28 cellular contexts compared by ENCODE assay signal in the genomic region with DNA sequence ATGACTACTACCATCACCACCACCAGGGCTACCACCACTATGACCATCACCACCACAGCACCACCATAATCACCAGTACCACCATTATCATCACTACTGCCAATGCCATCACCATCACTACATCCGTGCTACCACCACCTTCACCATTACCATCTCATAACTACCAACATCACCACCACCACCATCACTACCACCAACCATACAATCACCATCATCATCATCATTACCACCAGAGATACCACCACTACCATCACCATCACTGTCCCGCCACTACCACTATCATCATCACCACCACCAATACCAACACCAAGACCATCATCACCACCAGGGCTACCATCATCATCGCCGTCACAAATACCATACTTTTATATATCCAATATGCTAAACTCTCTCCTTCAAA.
"Had no signal": no experiment of that assay in that cellular context is flagged by ENCODE, and none has a peak within 500 bp of the region (broad histone marks: within the 10 kb centered on the region; RNA-seq: fewer than 3 reads in every experiment).

No MANE protein-coding gene starts in this region.

- H3K27me3 ChIP-seq: left lung, neutrophil, ovary, right atrium auricular region, stomach, testis, thyroid gland, transverse colon, upper lobe of left lung had no signal

- ATAC-seq: left colon; left lung; lower lobe of right lung; naive thymus-derived CD8-positive, alpha-beta T cell; sciatic nerve; stimulated activated naive B cell treated with anti-CD40 and anti-IgM and Interleukin-4, amounts not matched to agents 10 μg/mL and 1 μg/mL and 100 μg/mL, for 72 hours; stimulated activated naive CD8-positive, alpha-beta T cell treated with anti-CD3 and anti-CD28 coated beads, Interleukin-15, Interleukin-2, amounts not matched to agents 100 U/mL and 50 U/mL, for 24 hours had no signal

- H3K36me3 Mint-ChIP-seq: immature natural killer cell; naive thymus-derived CD8-positive, alpha-beta T cell; stimulated activated naive B cell treated with anti-CD40 and anti-IgM and Interleukin-4, amounts not matched to agents 10 μg/mL and 1 μg/mL and 100 μg/mL, for 72 hours had no signal

- H3K27ac Mint-ChIP-seq: immature natural killer cell; naive thymus-derived CD8-positive, alpha-beta T cell; nephron; progenitor cell of endocrine pancreas; stimulated activated naive B cell treated with anti-CD40 and anti-IgM and Interleukin-4, amounts not matched to agents 10 μg/mL and 1 μg/mL and 100 μg/mL, for 72 hours had no signal

- H3K9me3 ChIP-seq: left lung, lower lobe of right lung, neutrophil, ovary, right atrium auricular region, testis, thyroid gland, transverse colon, upper lobe of left lung had no signal

- H3K4me1 ChIP-seq: left lung, lower lobe of right lung, right atrium auricular region, stomach, testis, transverse colon, upper lobe of left lung had no signal

- H3K36me3 ChIP-seq: left lung, lower lobe of right lung, neutrophil, ovary, right atrium auricular region, stomach, thyroid gland, transverse colon, upper lobe of left lung had no signal

- H3K4me3 Mint-ChIP-seq: immature natural killer cell; naive thymus-derived CD8-positive, alpha-beta T cell; nephron; neural crest cell; stimulated activated naive B cell treated with anti-CD40 and anti-IgM and Interleukin-4, amounts not matched to agents 10 μg/mL and 1 μg/mL and 100 μg/mL, for 72 hours had no signal

- H3K27me3 Mint-ChIP-seq: stimulated activated naive B cell treated with anti-CD40 and anti-IgM and Interleukin-4, amounts not matched to agents 10 μg/mL and 1 μg/mL and 100 μg/mL, for 72 hours had no signal

- H3K9me3 Mint-ChIP-seq: nephron; neural crest cell; stimulated activated naive B cell treated with anti-CD40 and anti-IgM and Interleukin-4, amounts not matched to agents 10 μg/mL and 1 μg/mL and 100 μg/mL, for 72 hours had no signal

- H3K27ac ChIP-seq: left lung, lower lobe of right lung, neutrophil, ovary, right atrium auricular region, skin epidermis, stomach, testis, thyroid gland, transverse colon, upper lobe of left lung had no signal

- DNase-seq: hypothalamus; immature natural killer cell; kidney; left colon; left lung; lower lobe of right lung; mammary epithelial cell; mesenchymal stem cell; naive thymus-derived CD8-positive, alpha-beta T cell; ovary; stimulated activated CD4-positive, alpha-beta T cell treated with anti-CD3 and anti-CD28 coated beads, Interleukin-12 subunit alpha, Interleukin-12 subunit beta, amount 100 ng/mL, for 4 hours; stimulated activated CD4-positive, alpha-beta T cell treated with anti-CD3 and anti-CD28 coated beads, Interleukin-15, amount 100 ng/mL, for 24 hours; stimulated activated CD4-positive, alpha-beta T cell treated with anti-CD3 and anti-CD28 coated beads, Interleukin-2, amount 100 ng/mL, for 24 hours; stimulated activated CD4-positive, alpha-beta T cell treated with anti-CD3 and anti-CD28 coated beads, Interleukin-4, amount 100 ng/mL, for 1 hour; stimulated activated naive B cell treated with anti-CD40 and anti-IgM and Interleukin-4, amounts not matched to agents 10 μg/mL and 1 μg/mL and 100 μg/mL, for 72 hours; stimulated activated naive CD8-positive, alpha-beta T cell treated with anti-CD3 and anti-CD28 coated beads, Interleukin-15, Interleukin-2, amounts not matched to agents 100 U/mL and 50 U/mL, for 24 hours; stomach; testis; thyroid gland; transverse colon; upper lobe of left lung had no signal

- H3K4me1 Mint-ChIP-seq: immature natural killer cell; naive thymus-derived CD8-positive, alpha-beta T cell; stimulated activated naive B cell treated with anti-CD40 and anti-IgM and Interleukin-4, amounts not matched to agents 10 μg/mL and 1 μg/mL and 100 μg/mL, for 72 hours had no signal

- H3K4me3 ChIP-seq: left lung, lower lobe of right lung, ovary, right atrium auricular region, skin epidermis, stomach, testis, thyroid gland, transverse colon, upper lobe of left lung had no signal
